ENCODE assay signal across 16 cellular contexts in genomic region chr10:15857001-15857608, GRCh38. TPM values are rescaled to one million over a fixed set of nuclear protein-coding genes. Genes with fewer than 3 reads are reported as not detected.
A peak's percentile ranks its signal among the peaks of the same experiment; 100 is the strongest.
DNase-seq lines count a peak whose midpoint lies in the region; ATAC-seq and TF ChIP-seq lines count a peak whose summit lies in the region.
"Had no signal": no experiment of that assay in that cellular context is flagged by ENCODE, and none has a peak within 500 bp of the region (broad histone marks: within the 10 kb centered on the region; RNA-seq: fewer than 3 reads in every experiment).

No MANE protein-coding gene starts in this region.

- no peak overlapping the region for H2AFZ ChIP-seq in SU-DHL-6 (ENCODE audit: low read depth, low read length, severe bottlenecking)

- H3F3A ChIP-seq in SU-DHL-6 (ENCODE audit: insufficient read depth) = peaks cover 9% of the 10 kb centered on the region; the same call in 1 of the 2 replicates

- no peak overlapping the region for H3K27ac ChIP-seq in SU-DHL-6 (ENCODE audit: low read depth, low read length)
- peak overlapping the region in 1 of 2 donors; percentile 5 for H3K27ac ChIP-seq in left lung
- H3K27ac ChIP-seq: psoas muscle had no signal

- peak; percentile 69 for ATAC-seq in left lung
- no peak for ATAC-seq in GM18502 (IDR thresholded peaks at IDR 0.05; ENCODE audit: poor library complexity, unreplicated experiment)
- ATAC-seq: psoas muscle had no signal

- peaks cover 18% of the 10 kb centered on the region for H3K36me3 ChIP-seq in SU-DHL-6 (ENCODE audit: low read length)
- H3K36me3 ChIP-seq in left lung = no peaks in the 10 kb centered on the region
- no peaks in the 10 kb centered on the region for H3K36me3 ChIP-seq in HAP-1 (replicated peaks)
- H3K36me3 ChIP-seq: upper lobe of left lung had no signal

- H3K9me3 ChIP-seq in SU-DHL-6 (ENCODE audit: insufficient read depth, low read length) = peaks cover 3% of the 10 kb centered on the region; the same call in 1 of the 2 replicates
- H3K9me3 ChIP-seq in left lung = no peaks in the 10 kb centered on the region
- H3K9me3 ChIP-seq in HAP-1 = no peaks in the 10 kb centered on the region; the same call in 1 of the 2 replicates
- H3K9me3 ChIP-seq: psoas muscle, upper lobe of left lung had no signal

- H3K36me3 Mint-ChIP-seq in activated naive CD4-positive, alpha-beta T cell treated with anti-CD3 and anti-CD28 coated beads, Interleukin-2, amount 50 U/mL, for 24 hours = peaks cover 22% of the 10 kb centered on the region
- H3K36me3 Mint-ChIP-seq in activated naive CD4-positive, alpha-beta T cell treated with anti-CD3 and anti-CD28 coated beads for 36 hours (ENCODE audit: low read depth) = peaks cover 18% of the 10 kb centered on the region

- no peak for DNase-seq in activated naive CD4-positive, alpha-beta T cell treated with anti-CD3 and anti-CD28 coated beads for 36 hours
- no peak for DNase-seq in left lung
- no peak for DNase-seq in stimulated activated CD4-positive, alpha-beta T cell treated with anti-CD3 and anti-CD28 coated beads, Interleukin-4, amount 100 ng/mL, for 4 hours
- no peak for DNase-seq in kidney glomerular epithelial cell (lab: John Stamatoyannopoulos, UW)
- no peak for DNase-seq in HAP-1 (ENCODE audit: low spot score in 2 of 2)
- DNase-seq: activated T-cell treated with anti-CD3 and anti-CD28 coated beads, Interleukin-2, amount 50 U/mL, for 1 hour; effector CD8-positive, alpha-beta T cell; NCI-H1436; psoas muscle; SHP77; stimulated activated CD4-positive, alpha-beta T cell treated with anti-CD3 and anti-CD28 coated beads, Interleukin-12 subunit alpha, Interleukin-12 subunit beta, amount 100 ng/mL, for 4 hours; stimulated activated naive CD4-positive, alpha-beta T cell treated with Interleukin-2 at 50 U/mL for 16 hours; upper lobe of left lung had no signal

- peaks cover 70% of the 10 kb centered on the region for H3K4me1 Mint-ChIP-seq in activated naive CD4-positive, alpha-beta T cell treated with anti-CD3 and anti-CD28 coated beads, Interleukin-2, amount 50 U/mL, for 24 hours
- H3K4me1 Mint-ChIP-seq in activated naive CD4-positive, alpha-beta T cell treated with anti-CD3 and anti-CD28 coated beads for 36 hours (ENCODE audit: low read depth) = peaks cover 39% of the 10 kb centered on the region

- CTCF ChIA-PET in activated naive CD4-positive, alpha-beta T cell treated with anti-CD3 and anti-CD28 coated beads for 36 hours (lab: Charles Lee) = interaction anchor here (0.6 to 0.9 kb wide), 3 partner anchors 25 to 925 kb away, joined by 3 to 6 read pairs (median 3); no protein-coding TSS in a partner anchor

- no peak overlapping the region for H3K27ac Mint-ChIP-seq in activated naive CD4-positive, alpha-beta T cell treated with anti-CD3 and anti-CD28 coated beads, Interleukin-2, amount 50 U/mL, for 24 hours
- no peak overlapping the region for H3K27ac Mint-ChIP-seq in activated naive CD4-positive, alpha-beta T cell treated with anti-CD3 and anti-CD28 coated beads for 36 hours

- intact Hi-C loops in activated naive CD4-positive, alpha-beta T cell treated with anti-CD3 and anti-CD28 coated beads for 36 hours (cut with micrococcal nuclease) = no loop called here
- intact Hi-C loops in left lung (cut with DNase I) = no loop called here

- in situ Hi-C loops in HAP-1 (cut with MboI; ENCODE audit: low sequenced_read_pairs) = no loop called here

- no peaks in the 10 kb centered on the region for H3K9me2 ChIP-seq in SU-DHL-6 (replicated peaks; ENCODE audit: insufficient read depth, low read length)

- peaks cover 3% of the 10 kb centered on the region for H3K9me3 Mint-ChIP-seq in activated naive CD4-positive, alpha-beta T cell treated with anti-CD3 and anti-CD28 coated beads, Interleukin-2, amount 50 U/mL, for 24 hours
- H3K9me3 Mint-ChIP-seq in activated naive CD4-positive, alpha-beta T cell treated with anti-CD3 and anti-CD28 coated beads for 36 hours = peaks cover 2% of the 10 kb centered on the region

- H3K4me1 ChIP-seq in left lung (peaks cover 16 to 37% of the 10 kb centered on the region in 2 donors), HAP-1 (peaks cover 23% of the 10 kb centered on the region)

- peaks cover 15% of the 10 kb centered on the region; the same call in 1 of the 2 replicates for H4K20me1 ChIP-seq in SU-DHL-6 (ENCODE audit: low read depth, low read length)

- H3K27me3 Mint-ChIP-seq in activated naive CD4-positive, alpha-beta T cell treated with anti-CD3 and anti-CD28 coated beads, Interleukin-2, amount 50 U/mL, for 24 hours = peaks cover 2% of the 10 kb centered on the region
- H3K27me3 Mint-ChIP-seq in activated naive CD4-positive, alpha-beta T cell treated with anti-CD3 and anti-CD28 coated beads for 36 hours (ENCODE audit: low read depth) = no peaks in the 10 kb centered on the region

- H3K4me3 Mint-ChIP-seq in activated naive CD4-positive, alpha-beta T cell treated with anti-CD3 and anti-CD28 coated beads, Interleukin-2, amount 50 U/mL, for 24 hours = peak overlapping the region; percentile 54
- no peak overlapping the region for H3K4me3 Mint-ChIP-seq in activated naive CD4-positive, alpha-beta T cell treated with anti-CD3 and anti-CD28 coated beads for 36 hours

- no peak overlapping the region for H3K9ac ChIP-seq in SU-DHL-6 (ENCODE audit: low read length)

- H3K27me3 ChIP-seq in SU-DHL-6 (ENCODE audit: low read length) (no peaks in the 10 kb centered on the region), left lung (no peaks in the 10 kb centered on the region), HAP-1 (ENCODE audit: low read depth) (no peaks in the 10 kb centered on the region)
- H3K27me3 ChIP-seq: upper lobe of left lung had no signal

- TF ChIP-seq CTCF in SU-DHL-6 (IDR thresholded peaks at IDR 0.05; ENCODE audit: insufficient read depth, low read length, poor library complexity, severe bottlenecking) (no peak), left lung (IDR thresholded peaks at IDR 0.05) (no peak)

- H3K4me3 ChIP-seq in SU-DHL-6 (ENCODE audit: insufficient read depth, low read length, poor library complexity, severe bottlenecking) = no peak overlapping the region
- no peak overlapping the region for H3K4me3 ChIP-seq in left lung
- no peak overlapping the region for H3K4me3 ChIP-seq in HAP-1
- H3K4me3 ChIP-seq: psoas muscle, upper lobe of left lung had no signal

- peaks cover 80% of the 10 kb centered on the region for H3K79me2 ChIP-seq in SU-DHL-6 (ENCODE audit: insufficient read depth, low read length)

- H3K4me2 ChIP-seq in SU-DHL-6 (ENCODE audit: low read depth, low read length, poor library complexity, severe bottlenecking) = peak overlapping the region; percentile 0

RNA-seq across cellular contexts. Expression of gene MINDY3, which starts 3.2 kb away (rescaled TPM):
- total RNA-seq in activated naive CD4-positive, alpha-beta T cell treated with anti-CD3 and anti-CD28 coated beads for 36 hours = 10 to 100 TPM in 1 of 2 experiments, 1 to 10 TPM in 1; 9.0 to 12.0 TPM
- 10 to 100 TPM; 27.5 to 29.6 TPM for total RNA-seq in left lung
